In genomic region chr14:69398053-69398817, GRCh38 we compare ENCODE assay signal across 8 cellular contexts. TPM values are rescaled to one million over a fixed set of nuclear protein-coding genes. Genes with fewer than 3 reads are reported as not detected.
DNase-seq lines count a peak whose midpoint lies in the region; ATAC-seq and TF ChIP-seq lines count a peak whose summit lies in the region.

ERH (minus strand) TSS chr14:69398299; CDS start chr14:69398233, 66 bp downstream.
SLC39A9 (plus strand) TSS chr14:69398692; CDS start chr14:69399370, 678 bp downstream.

- TF ChIP-seq CTCF in spleen (IDR thresholded peaks at IDR 0.05 in 8 of 11, conservative IDR thresholded peaks at IDR 0.05 in 3 of 11): peak in 4 of 11 experiments; percentile 10 to 40 (median 22)

- TF ChIP-seq POLR2A in spleen (IDR thresholded peaks at IDR 0.05): no peak

- DNase-seq in AG08396 (ENCODE audit: low spot score) (peak; percentile 91), NCI-H345 treated with DMSO at 0.1 percent for 48 hours (lab: John Stamatoyannopoulos, UW; ENCODE audit: unreplicated experiment) (peak; percentile 99), inferior parietal cortex (ENCODE audit: extremely low spot score) (peak; percentile 99), spleen (peak; percentile 98)
- DNase-seq in activated CD4-positive, CD25-positive, alpha-beta regulatory T cell (lab: John Stamatoyannopoulos, UW): peak; percentile 75 to 86 (median 83)
- peak; percentile 95 for DNase-seq in central memory CD4-positive, alpha-beta T cell

- H3K9me3 ChIP-seq in spleen: no peaks in the 10 kb centered on the region

- peaks cover 45 to 91% (median 77%) of the 10 kb centered on the region in 6 donors for H3K4me1 ChIP-seq in spleen

- intact Hi-C loops in spleen (cut with DNase I; ENCODE audit: low total_unique reads): no loop called here

- no peaks in the 10 kb centered on the region for H3K27me3 ChIP-seq in spleen (replicated peaks in 1 of 7)

- peaks cover 0 to 33% (median 28%) of the 10 kb centered on the region in 6 donors for H3K36me3 ChIP-seq in spleen

- WGBS in spleen, 5 donors: 0 to 1% (median 0%) methylated on average over 44 to 53 of the region's 53 CpGs

- peak within 1 kb of the TSS; percentile 65 to 95 (median 80) for H3K4me3 ChIP-seq in spleen

- ATAC-seq in GM19023 (IDR thresholded peaks at IDR 0.05; ENCODE audit: unreplicated experiment): peak; percentile 87
- ATAC-seq in HG03280 (IDR thresholded peaks at IDR 0.05; ENCODE audit: unreplicated experiment): peak; percentile 86

- peak within 1 kb of the TSS; percentile 90 to 96 (median 94) for H3K27ac ChIP-seq in spleen

RNA-seq across cellular contexts. Expression of gene ERH, which starts in this region (rescaled TPM):
- total RNA-seq in spleen: 100 to 1,000 TPM in 4 of 7 donors, 10 to 100 TPM in 3; 53.5 to 133 (median 117) TPM
- polyA plus RNA-seq in spleen: 100 to 1,000 TPM; 123 to 182 (median 174) TPM

RNA-seq across cellular contexts. Expression of gene SLC39A9, which starts in this region (rescaled TPM):
- 10 to 100 TPM; 36.4 to 55.8 (median 46.5) TPM for total RNA-seq in spleen
- 10 to 100 TPM; 11.8 to 14.2 (median 12.3) TPM for polyA plus RNA-seq in spleen

Comparison
In these comparisons a context has a peak if more than half of its experiments do, and no peak if none do; other contexts are left out.
1. Peak in every context shown above with its lines: DNase-seq, ATAC-seq, H3K4me3 ChIP-seq and H3K27ac ChIP-seq.